ENCODE assay signal across 8 cellular contexts in the genomic region with DNA sequence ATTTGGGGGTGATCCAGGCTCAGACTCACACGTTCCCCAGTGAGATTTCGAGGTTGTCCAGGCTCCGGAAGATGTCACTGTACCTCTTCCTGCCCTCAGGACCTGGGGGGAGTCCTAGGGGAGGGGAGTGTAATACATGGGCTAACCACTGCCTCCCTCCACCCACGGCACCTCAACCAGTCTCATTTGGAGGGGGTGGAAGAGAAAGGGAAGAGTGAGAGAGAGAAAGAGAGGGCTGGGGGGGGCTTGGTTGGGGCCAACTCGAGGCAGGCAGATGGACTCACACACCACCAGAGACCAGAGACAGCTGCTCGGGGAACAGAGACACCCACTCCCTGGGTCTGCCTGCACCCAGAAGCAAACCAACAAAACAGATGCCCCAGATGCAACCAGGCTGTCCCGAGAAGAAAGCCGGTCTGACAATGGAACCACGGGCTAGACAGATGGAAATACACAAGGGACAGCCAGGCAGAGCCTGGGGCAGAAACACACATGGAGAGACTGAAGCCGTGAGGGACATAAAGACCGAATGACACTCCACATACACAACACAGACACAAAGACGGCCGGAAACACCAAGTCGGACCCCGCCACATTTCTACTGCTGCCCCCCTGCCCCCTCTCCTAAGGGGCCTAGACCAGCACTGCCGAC. TPM values are rescaled to one million over a fixed set of nuclear protein-coding genes. Genes with fewer than 3 reads are reported as not detected.
A peak's percentile ranks its signal among the peaks of the same experiment; 100 is the strongest.
DNase-seq lines count a peak whose midpoint lies in the region; ATAC-seq and TF ChIP-seq lines count a peak whose summit lies in the region.

No MANE protein-coding gene starts in this region.

- H3K4me1 ChIP-seq in psoas muscle = no peaks in the 10 kb centered on the region

- WGBS in psoas muscle, 3 donors = 21 to 39% (median 37%) methylated on average over 15 to 16 of the region's 16 CpGs

- DNase-seq in SIG-M5 treated with dmso at 0.1 percent for 504 hours (lab: John Stamatoyannopoulos, UW; ENCODE audit: unreplicated experiment) (peak; percentile 25), SIG-M5 (lab: John Stamatoyannopoulos, UW) (no peak), KBM-7 (peak; percentile 52), fibroblast of the aortic adventitia (ENCODE audit: low read depth) (no peak), psoas muscle (no peak), NCI-H226 (no peak)
- peak; percentile 44 to 50 for DNase-seq in activated CD8-positive, alpha-beta memory T cell treated with anti-CD3 and anti-CD28 coated beads for 4 hours (ENCODE audit: low read depth in 2 of 2)

- peak in 1 of 4 donors; percentile 12 for ATAC-seq in psoas muscle
- no peak for ATAC-seq in GM18873 (IDR thresholded peaks at IDR 0.05; ENCODE audit: low FRiP score, unreplicated experiment)

- in situ Hi-C loops in KBM-7 (cut with MboI; ENCODE audit: low pct_unique_long_range_greater_than_20kb, low sequenced_read_pairs) = loop anchor here (10.0 kb wide), 1 partner anchor 108 kb away; a partner anchor contains a TSS

- TF ChIP-seq CTCF in fibroblast of the aortic adventitia (IDR thresholded peaks at IDR 0.05; ENCODE audit: insufficient read depth, low read length) (no peak), psoas muscle (IDR thresholded peaks at IDR 0.05) (no peak)

- H3K4me3 ChIP-seq in fibroblast of the aortic adventitia (ENCODE audit: low read depth, low read length) (peak overlapping the region; percentile 90), psoas muscle (peak overlapping the region; percentile 76)

- H3K27ac ChIP-seq in psoas muscle = no peak overlapping the region

- peaks cover 0 to 2% (median 0%) of the 10 kb centered on the region in 3 donors for H3K27me3 ChIP-seq in psoas muscle (ENCODE audit: insufficient read depth in 3 of 3, low read length in 2 of 3)

- no peaks in the 10 kb centered on the region for H3K9me3 ChIP-seq in psoas muscle

- H3K36me3 ChIP-seq in psoas muscle (ENCODE audit: insufficient read depth in 1 of 2, low read depth in 1 of 2) = peaks cover 6 to 36% of the 10 kb centered on the region in 2 donors

- intact Hi-C loops in psoas muscle (cut with DNase I) = loop anchor here in 1 of 2 donors (2.0 kb wide), 1 partner anchor 110 kb away; no protein-coding TSS in a partner anchor

RNA-seq across cellular contexts. Expression of a gene that starts 0.8 kb away (rescaled TPM):
- total RNA-seq in fibroblast of the aortic adventitia (ENCODE audit: low replicate concordance) = 2.0 and 3.2 TPM in 2 replicates
- 1 to 10 TPM; 1.4 to 2.3 (median 1.8) TPM for total RNA-seq in psoas muscle
- 1 to 10 TPM in 1 of 3 donors, under 1 TPM in 2; 0.51 to 1.1 (median 0.83) TPM for polyA plus RNA-seq in psoas muscle

RNA-seq across cellular contexts. Expression of a gene that starts 14.6 kb away (rescaled TPM):
- total RNA-seq in fibroblast of the aortic adventitia (ENCODE audit: low replicate concordance) (0.33 and 1.1 TPM in 2 replicates), psoas muscle (1 to 10 TPM in 1 of 4 donors, under 1 TPM in 3; 0.42 to 1.5 (median 0.55) TPM)
- under 1 TPM; 0.08 to 0.38 (median 0.27) TPM for polyA plus RNA-seq in psoas muscle

RNA-seq across cellular contexts. Expression of a gene that starts 20.8 kb away (rescaled TPM):
- total RNA-seq in fibroblast of the aortic adventitia (ENCODE audit: low replicate concordance) = 35.1 and 173 TPM in 2 replicates
- total RNA-seq in psoas muscle = 10 to 100 TPM; 17.5 to 27.5 (median 21.4) TPM
- 10 to 100 TPM; 15.4 to 23.8 (median 20.6) TPM for polyA plus RNA-seq in psoas muscle

RNA-seq across cellular contexts. Expression of a gene that starts 24.1 kb away (rescaled TPM):
- total RNA-seq in fibroblast of the aortic adventitia (ENCODE audit: low replicate concordance) = 0.33 and 0.45 TPM in 2 replicates
- total RNA-seq in psoas muscle = under 1 TPM in 1 of 4 donors, not detected in 3; 0.17 TPM
- under 1 TPM in 2 of 3 donors, not detected in 1; 0.06 to 0.08 TPM for polyA plus RNA-seq in psoas muscle

RNA-seq across cellular contexts. Expression of a gene that starts 26.0 kb away (rescaled TPM):
- total RNA-seq in fibroblast of the aortic adventitia (ENCODE audit: low replicate concordance) = 3.0 and 6.8 TPM in 2 replicates
- 1 to 10 TPM; 1.5 to 3.1 (median 1.9) TPM for total RNA-seq in psoas muscle
- 1 to 10 TPM; 2.1 to 3.8 (median 2.5) TPM for polyA plus RNA-seq in psoas muscle

Comparison
In these comparisons a context has a peak if more than half of its experiments do, and no peak if none do; other contexts are left out.
1. DNase-seq: peak in SIG-M5 treated with dmso at 0.1 percent for 504 hours (single experiment), KBM-7 (single experiment) and activated CD8-positive, alpha-beta memory T cell treated with anti-CD3 and anti-CD28 coated beads for 4 hours (2 of 2); none in SIG-M5 (single experiment), fibroblast of the aortic adventitia (single experiment), psoas muscle (0 of 2) and NCI-H226 (single experiment).